10 cellular contexts compared by ENCODE assay signal in the genomic region with DNA sequence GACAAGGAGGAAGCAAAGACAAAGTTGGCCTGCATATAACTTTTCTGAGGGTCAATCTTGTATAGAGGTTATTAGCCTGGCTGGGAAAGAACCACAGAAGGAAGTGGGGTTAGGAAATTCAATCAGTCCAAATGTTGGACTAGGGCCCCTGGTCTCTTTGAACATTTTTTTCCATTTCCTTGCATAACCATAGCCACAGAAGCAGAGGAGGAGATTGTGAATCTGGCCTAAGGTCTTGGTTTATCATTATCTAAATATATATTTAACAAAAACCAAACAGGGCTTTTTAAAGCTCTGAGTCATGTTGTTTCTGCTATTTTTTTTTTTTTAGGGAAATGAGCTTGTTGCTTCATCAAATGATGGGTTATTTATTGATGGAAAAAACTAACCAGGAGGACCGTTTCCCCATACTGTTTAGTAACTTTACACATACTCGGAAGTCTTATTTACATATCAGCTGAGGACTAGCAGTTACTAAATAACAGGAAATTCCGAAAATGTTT.
DNase-seq lines count a peak whose midpoint lies in the region; ATAC-seq and TF ChIP-seq lines count a peak whose summit lies in the region.
"Had no signal": no experiment of that assay in that cellular context is flagged by ENCODE, and none has a peak within 500 bp of the region (broad histone marks: within the 10 kb centered on the region; RNA-seq: fewer than 3 reads in every experiment).

No MANE protein-coding gene starts in this region.

- H3K9me3 ChIP-seq in right lobe of liver = no peaks in the 10 kb centered on the region
- no peaks in the 10 kb centered on the region for H3K9me3 ChIP-seq in psoas muscle

- H3K4me1 ChIP-seq in right lobe of liver = peaks cover 0 to 14% (median 0%) of the 10 kb centered on the region in 4 donors
- H3K4me1 ChIP-seq in psoas muscle = peaks cover 3% of the 10 kb centered on the region

- H3K27ac ChIP-seq in right lobe of liver (peak overlapping the region in 1 of 3 donors; percentile 68), psoas muscle (no peak overlapping the region)
- H3K27ac ChIP-seq: cardiac muscle cell had no signal

- TF ChIP-seq CTCF in right lobe of liver (IDR thresholded peaks at IDR 0.05) (no peak), psoas muscle (IDR thresholded peaks at IDR 0.05) (no peak)

- ATAC-seq in GM18517 (IDR thresholded peaks at IDR 0.05; ENCODE audit: unreplicated experiment) (peak; percentile 83), HG02623 (IDR thresholded peaks at IDR 0.05; ENCODE audit: unreplicated experiment) (peak; percentile 55), right lobe of liver (peak; percentile 74 to 94 (median 81)), psoas muscle (no peak), SK-N-SH treated with all-trans-retinoic acid at 6 μM for 48 hours (no peak)

- 15% methylated on average over 3 of the region's 3 CpGs for WGBS in right lobe of liver (ENCODE audit: insufficient coverage, low coverage, low lambda C conversion rate, missing lambda C conversion rate)
- 63 to 72% (median 65%) methylated on average over 3 of the region's 3 CpGs for WGBS in psoas muscle, 3 donors

- H3K36me3 ChIP-seq in right lobe of liver (no peaks in the 10 kb centered on the region), psoas muscle (ENCODE audit: insufficient read depth in 1 of 2, low read depth in 1 of 2) (no peaks in the 10 kb centered on the region), H7 (replicated peaks; ENCODE audit: control insufficient read depth, insufficient read depth, low read length) (no peaks in the 10 kb centered on the region)
- H3K36me3 ChIP-seq: cardiac muscle cell had no signal

- no peak for TF ChIP-seq POLR2A in right lobe of liver (IDR thresholded peaks at IDR 0.05)

- DNase-seq in NOMO-1 treated with DMSO at 0.1 percent for 48 hours (lab: John Stamatoyannopoulos, UW; ENCODE audit: unreplicated experiment) = peak; percentile 89
- DNase-seq in right lobe of liver = no peak
- DNase-seq in psoas muscle = no peak
- DNase-seq in T-helper 1 cell = no peak
- no peak for DNase-seq in H7
- DNase-seq: stimulated activated naive CD4-positive, alpha-beta T cell treated with Interleukin-2 at 50 U/mL for 16 hours had no signal

- intact Hi-C loops in right lobe of liver (cut with DNase I) (no loop called here), psoas muscle (cut with DNase I) (no loop called here)

- H3K4me3 ChIP-seq in right lobe of liver (no peak overlapping the region), psoas muscle (no peak overlapping the region), H7 (ENCODE audit: insufficient read depth, low read depth, low read length) (no peak overlapping the region)
- H3K4me3 ChIP-seq: cardiac muscle cell had no signal

- peaks cover 0 to 6% of the 10 kb centered on the region in 2 donors for H3K27me3 ChIP-seq in right lobe of liver
- peaks cover 0 to 9% (median 0%) of the 10 kb centered on the region in 3 donors for H3K27me3 ChIP-seq in psoas muscle (ENCODE audit: insufficient read depth in 3 of 3, low read length in 2 of 3)
- H3K27me3 ChIP-seq in H7 (ENCODE audit: control insufficient read depth, insufficient read depth, low read length) = no peaks in the 10 kb centered on the region
- H3K27me3 ChIP-seq: cardiac muscle cell had no signal

TF ChIP-seq in SK-N-SH treated with all-trans-retinoic acid at 6 μM for 48 hours, 23 proteins besides CTCF, POLR2A, EP300 and RAD21:
- no peak for TF ChIP-seq OSR1 (CRISPR knock-in tag; IDR thresholded peaks at IDR 0.05)
- TF ChIP-seq ZNF70 (CRISPR knock-in tag; IDR thresholded peaks at IDR 0.05) = no peak
- TF ChIP-seq BACH2 (CRISPR knock-in tag; IDR thresholded peaks at IDR 0.05; ENCODE audit: borderline replicate concordance) = no peak
- TF ChIP-seq TOX (CRISPR knock-in tag; IDR thresholded peaks at IDR 0.05; ENCODE audit: borderline replicate concordance) = no peak
- TF ChIP-seq, protein P1, sequence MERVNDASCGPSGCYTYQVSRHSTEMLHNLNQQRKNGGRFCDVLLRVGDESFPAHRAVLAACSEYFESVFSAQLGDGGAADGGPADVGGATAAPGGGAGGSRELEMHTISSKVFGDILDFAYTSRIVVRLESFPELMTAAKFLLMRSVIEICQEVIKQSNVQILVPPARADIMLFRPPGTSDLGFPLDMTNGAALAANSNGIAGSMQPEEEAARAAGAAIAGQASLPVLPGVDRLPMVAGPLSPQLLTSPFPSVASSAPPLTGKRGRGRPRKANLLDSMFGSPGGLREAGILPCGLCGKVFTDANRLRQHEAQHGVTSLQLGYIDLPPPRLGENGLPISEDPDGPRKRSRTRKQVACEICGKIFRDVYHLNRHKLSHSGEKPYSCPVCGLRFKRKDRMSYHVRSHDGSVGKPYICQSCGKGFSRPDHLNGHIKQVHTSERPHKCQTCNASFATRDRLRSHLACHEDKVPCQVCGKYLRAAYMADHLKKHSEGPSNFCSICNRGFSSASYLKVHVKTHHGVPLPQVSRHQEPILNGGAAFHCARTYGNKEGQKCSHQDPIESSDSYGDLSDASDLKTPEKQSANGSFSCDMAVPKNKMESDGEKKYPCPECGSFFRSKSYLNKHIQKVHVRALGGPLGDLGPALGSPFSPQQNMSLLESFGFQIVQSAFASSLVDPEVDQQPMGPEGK (CRISPR knock-in tag; IDR thresholded peaks at IDR 0.05; ENCODE audit: borderline replicate concordance) = no peak
- TF ChIP-seq, protein P2, sequence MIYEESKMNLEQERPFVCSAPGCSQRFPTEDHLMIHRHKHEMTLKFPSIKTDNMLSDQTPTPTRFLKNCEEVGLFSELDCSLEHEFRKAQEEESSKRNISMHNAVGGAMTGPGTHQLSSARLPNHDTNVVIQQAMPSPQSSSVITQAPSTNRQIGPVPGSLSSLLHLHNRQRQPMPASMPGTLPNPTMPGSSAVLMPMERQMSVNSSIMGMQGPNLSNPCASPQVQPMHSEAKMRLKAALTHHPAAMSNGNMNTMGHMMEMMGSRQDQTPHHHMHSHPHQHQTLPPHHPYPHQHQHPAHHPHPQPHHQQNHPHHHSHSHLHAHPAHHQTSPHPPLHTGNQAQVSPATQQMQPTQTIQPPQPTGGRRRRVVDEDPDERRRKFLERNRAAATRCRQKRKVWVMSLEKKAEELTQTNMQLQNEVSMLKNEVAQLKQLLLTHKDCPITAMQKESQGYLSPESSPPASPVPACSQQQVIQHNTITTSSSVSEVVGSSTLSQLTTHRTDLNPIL (CRISPR knock-in tag; IDR thresholded peaks at IDR 0.05; ENCODE audit: low read depth) = no peak
- no peak for TF ChIP-seq ZNF565 (CRISPR knock-in tag; conservative IDR thresholded peaks at IDR 0.05; ENCODE audit: low read depth)
- TF ChIP-seq CSDC2 (CRISPR knock-in tag; IDR thresholded peaks at IDR 0.05) = no peak
- TF ChIP-seq ZFP3 (CRISPR knock-in tag; IDR thresholded peaks at IDR 0.05) = no peak
- TF ChIP-seq ZFP30 (CRISPR knock-in tag; IDR thresholded peaks at IDR 0.05) = no peak
- TF ChIP-seq, protein P3, sequence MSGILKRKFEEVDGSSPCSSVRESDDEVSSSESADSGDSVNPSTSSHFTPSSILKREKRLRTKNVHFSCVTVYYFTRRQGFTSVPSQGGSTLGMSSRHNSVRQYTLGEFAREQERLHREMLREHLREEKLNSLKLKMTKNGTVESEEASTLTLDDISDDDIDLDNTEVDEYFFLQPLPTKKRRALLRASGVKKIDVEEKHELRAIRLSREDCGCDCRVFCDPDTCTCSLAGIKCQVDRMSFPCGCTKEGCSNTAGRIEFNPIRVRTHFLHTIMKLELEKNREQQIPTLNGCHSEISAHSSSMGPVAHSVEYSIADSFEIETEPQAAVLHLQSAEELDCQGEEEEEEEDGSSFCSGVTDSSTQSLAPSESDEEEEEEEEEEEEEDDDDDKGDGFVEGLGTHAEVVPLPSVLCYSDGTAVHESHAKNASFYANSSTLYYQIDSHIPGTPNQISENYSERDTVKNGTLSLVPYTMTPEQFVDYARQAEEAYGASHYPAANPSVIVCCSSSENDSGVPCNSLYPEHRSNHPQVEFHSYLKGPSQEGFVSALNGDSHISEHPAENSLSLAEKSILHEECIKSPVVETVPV (CRISPR knock-in tag; IDR thresholded peaks at IDR 0.05) = no peak
- TF ChIP-seq RARB (CRISPR knock-in tag; IDR thresholded peaks at IDR 0.05) = no peak
- TF ChIP-seq PPARA (CRISPR knock-in tag; IDR thresholded peaks at IDR 0.05; ENCODE audit: borderline replicate concordance) = no peak
- TF ChIP-seq, protein P4, sequence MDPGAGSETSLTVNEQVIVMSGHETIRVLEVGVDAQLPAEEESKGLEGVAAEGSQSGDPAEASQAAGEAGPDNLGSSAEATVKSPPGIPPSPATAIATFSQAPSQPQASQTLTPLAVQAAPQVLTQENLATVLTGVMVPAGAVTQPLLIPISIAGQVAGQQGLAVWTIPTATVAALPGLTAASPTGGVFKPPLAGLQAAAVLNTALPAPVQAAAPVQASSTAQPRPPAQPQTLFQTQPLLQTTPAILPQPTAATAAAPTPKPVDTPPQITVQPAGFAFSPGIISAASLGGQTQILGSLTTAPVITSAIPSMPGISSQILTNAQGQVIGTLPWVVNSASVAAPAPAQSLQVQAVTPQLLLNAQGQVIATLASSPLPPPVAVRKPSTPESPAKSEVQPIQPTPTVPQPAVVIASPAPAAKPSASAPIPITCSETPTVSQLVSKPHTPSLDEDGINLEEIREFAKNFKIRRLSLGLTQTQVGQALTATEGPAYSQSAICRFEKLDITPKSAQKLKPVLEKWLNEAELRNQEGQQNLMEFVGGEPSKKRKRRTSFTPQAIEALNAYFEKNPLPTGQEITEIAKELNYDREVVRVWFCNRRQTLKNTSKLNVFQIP (CRISPR knock-in tag; IDR thresholded peaks at IDR 0.05; ENCODE audit: borderline replicate concordance, low read depth) = no peak
- no peak for TF ChIP-seq GLIS3 (CRISPR knock-in tag; IDR thresholded peaks at IDR 0.05)
TF ChIP-seq in SK-N-SH treated with all-trans-retinoic acid at 6 μM for 48 hours: peak in this region for 0.

Comparison
In these comparisons a context has a peak if more than half of its experiments do, and no peak if none do; other contexts are left out.
1. ATAC-seq: peak in GM18517 (single experiment), HG02623 (single experiment) and right lobe of liver (4 of 4); none in psoas muscle (0 of 4) and SK-N-SH treated with all-trans-retinoic acid at 6 μM for 48 hours (single experiment).